In genomic region chr13:73090116-73090811, GRCh38 we compare ENCODE assay signal across 8 cellular contexts. TPM values are rescaled to one million over a fixed set of nuclear protein-coding genes. Genes with fewer than 3 reads are reported as not detected.
A peak's percentile ranks its signal among the peaks of the same experiment; 100 is the strongest.
DNase-seq lines count a peak whose midpoint lies in the region; ATAC-seq and TF ChIP-seq lines count a peak whose summit lies in the region.

No MANE protein-coding gene starts in this region.

- TF ChIP-seq POLR2A in esophagus squamous epithelium (IDR thresholded peaks at IDR 0.05) (no peak), stomach (IDR thresholded peaks at IDR 0.05) (no peak)

- H3K4me1 ChIP-seq in BE2C (peaks cover 6% of the 10 kb centered on the region; the same call in 1 of the 2 replicates), esophagus squamous epithelium (peaks cover 0 to 17% (median 7%) of the 10 kb centered on the region in 3 donors), stomach (peaks cover 0 to 10% (median 0%) of the 10 kb centered on the region in 4 donors)

- no peaks in the 10 kb centered on the region for H3K27me3 ChIP-seq in BE2C
- H3K27me3 ChIP-seq in H7 (ENCODE audit: control insufficient read depth, insufficient read depth, low read length) = no peaks in the 10 kb centered on the region
- H3K27me3 ChIP-seq in esophagus squamous epithelium = no peaks in the 10 kb centered on the region
- no peaks in the 10 kb centered on the region for H3K27me3 ChIP-seq in stomach

- ATAC-seq in HG03045 (IDR thresholded peaks at IDR 0.05; ENCODE audit: unreplicated experiment) = no peak
- no peak for ATAC-seq in GM19351 (IDR thresholded peaks at IDR 0.05; ENCODE audit: unreplicated experiment)

- DNase-seq in BE2C = peak; percentile 43
- peak; percentile 30 for DNase-seq in H7
- DNase-seq in NCI-H69 (lab: John Stamatoyannopoulos, UW) = peak; percentile 81
- no peak for DNase-seq in esophagus squamous epithelium (lab: John Stamatoyannopoulos, UW)
- DNase-seq in stomach = peak; percentile 57
- no peak for DNase-seq in dedifferentiated amniotic fluid mesenchymal stem cell (ENCODE audit: extremely low spot score)

- intact Hi-C loops in esophagus squamous epithelium (cut with DNase I) = no loop called here
- intact Hi-C loops in stomach (cut with DNase I; ENCODE audit: low total_unique reads) = no loop called here

- H3K4me3 ChIP-seq in BE2C (ENCODE audit: low read depth, low read length) = no peak overlapping the region
- no peak overlapping the region for H3K4me3 ChIP-seq in H7 (ENCODE audit: insufficient read depth, low read depth, low read length)
- no peak overlapping the region for H3K4me3 ChIP-seq in esophagus squamous epithelium
- H3K4me3 ChIP-seq in stomach = no peak overlapping the region

- 43 to 46% methylated on average over 6 of the region's 7 CpGs for WGBS in esophagus squamous epithelium, 2 donors
- 50 to 63% (median 58%) methylated on average over 7 of the region's 7 CpGs for WGBS in stomach, 5 donors

- H3K9me3 ChIP-seq in BE2C = no peaks in the 10 kb centered on the region
- peaks cover 0 to 8% (median 7%) of the 10 kb centered on the region in 3 donors for H3K9me3 ChIP-seq in esophagus squamous epithelium
- peaks cover 0 to 7% (median 6%) of the 10 kb centered on the region in 4 donors for H3K9me3 ChIP-seq in stomach

- H3K27ac ChIP-seq in esophagus squamous epithelium (peak overlapping the region; percentile 65 to 77 (median 71)), stomach (peak overlapping the region in 4 of 5 donors; percentile 53 to 84 (median 70))

- no peaks in the 10 kb centered on the region for H3K36me3 ChIP-seq in BE2C
- H3K36me3 ChIP-seq in H7 (replicated peaks; ENCODE audit: control insufficient read depth, insufficient read depth, low read length) = no peaks in the 10 kb centered on the region
- no peaks in the 10 kb centered on the region for H3K36me3 ChIP-seq in esophagus squamous epithelium
- H3K36me3 ChIP-seq in stomach = no peaks in the 10 kb centered on the region

- TF ChIP-seq EP300 in stomach (IDR thresholded peaks at IDR 0.05) = no peak

- TF ChIP-seq CTCF in BE2C (IDR thresholded peaks at IDR 0.05; ENCODE audit: low read depth, low read length) (no peak), esophagus squamous epithelium (IDR thresholded peaks at IDR 0.05) (no peak), stomach (IDR thresholded peaks at IDR 0.05) (no peak)

RNA-seq across cellular contexts. Expression of gene KLF5, which starts 31.5 kb away (rescaled TPM):
- 0.40 TPM for polyA plus RNA-seq in BE2C (2012; ENCODE audit: insufficient read depth, insufficient read length, low read depth)
- total RNA-seq in H7 (2014; rRNA removed; shearing (Covaris generic)) = 1.5 and 3.8 TPM in 2 replicates
- total RNA-seq in esophagus squamous epithelium (100 to 1,000 TPM; 181 to 271 (median 230) TPM), stomach (100 to 1,000 TPM in 1 of 5 donors, 10 to 100 TPM in 4; 35.7 to 585 (median 73.9) TPM)
- 100 to 1,000 TPM in 1 of 3 donors, 10 to 100 TPM in 2; 23.7 to 104 (median 82.3) TPM for polyA plus RNA-seq in stomach

Comparison
In these comparisons a context has a peak if more than half of its experiments do, and no peak if none do; other contexts are left out.
1. DNase-seq: peak in BE2C (single experiment), H7 (single experiment), NCI-H69 (single experiment) and stomach (single experiment); none in esophagus squamous epithelium (single experiment) and dedifferentiated amniotic fluid mesenchymal stem cell (single experiment).